ENCODE assay signal across 15 cellular contexts in the genomic region with DNA sequence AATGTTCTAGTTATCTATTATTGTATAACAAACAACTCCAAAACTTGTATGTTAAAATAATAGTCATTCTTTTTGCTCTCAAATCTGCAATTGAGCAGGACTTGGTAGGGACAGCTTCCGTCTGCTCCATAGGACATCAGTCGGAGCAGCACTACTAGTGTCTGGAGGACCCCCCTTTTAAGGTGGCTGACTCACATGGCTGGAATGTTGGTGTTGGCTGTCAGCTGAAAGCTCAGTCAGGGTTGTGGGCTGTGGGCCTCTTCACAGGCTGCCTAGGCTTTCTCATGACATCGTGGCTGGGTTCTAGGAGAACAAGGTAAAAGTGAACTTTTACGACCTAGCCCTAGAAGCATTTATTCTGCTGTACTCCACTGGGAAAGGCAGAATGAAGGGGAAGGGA.
DNase-seq lines count a peak whose midpoint lies in the region; ATAC-seq and TF ChIP-seq lines count a peak whose summit lies in the region.
"Had no signal": no experiment of that assay in that cellular context is flagged by ENCODE, and none has a peak within 500 bp of the region (broad histone marks: within the 10 kb centered on the region; RNA-seq: fewer than 3 reads in every experiment).

No MANE protein-coding gene starts in this region.

- H2AK9ac ChIP-seq in IMR-90 (replicated peaks; ENCODE audit: low read depth, low read length, poor library complexity) = no peak overlapping the region

- no TSS peak for BruUV-seq in IMR-90 (replicated peaks; lab: Mats Ljungman, UMichigan)

- H2BK15ac ChIP-seq in IMR-90 (ENCODE audit: low read depth, low read length) = no peak overlapping the region

- H3K27me3 ChIP-seq in IMR-90 (ENCODE audit: control insufficient read depth, insufficient read depth, low read length) = no peaks in the 10 kb centered on the region
- no peaks in the 10 kb centered on the region for H3K27me3 ChIP-seq in kidney epithelial cell (ENCODE audit: control insufficient read depth, insufficient read depth, low read length)
- H3K27me3 ChIP-seq in vagina = no peaks in the 10 kb centered on the region
- H3K27me3 ChIP-seq: neutrophil had no signal

- H3K56ac ChIP-seq in IMR-90 (ENCODE audit: extremely low read depth, insufficient read depth, low read length) = no peak overlapping the region

- no peak overlapping the region for H2AFZ ChIP-seq in IMR-90 (replicated peaks; ENCODE audit: low read length, poor library complexity)

- no peaks in the 10 kb centered on the region for H4K20me1 ChIP-seq in IMR-90 (ENCODE audit: insufficient read depth, low read length)

- CTCF ChIA-PET in IMR-90 (lab: Yijun Ruan, JAX) = interaction anchor here (0.9 kb wide), 1 partner anchor 15 kb away, joined by 3 read pairs; no protein-coding TSS in a partner anchor

- WGBS in IMR-90 (ENCODE audit: extremely low coverage in 2 of 2, insufficient read length in 1 of 2), 2 experiments = no CpG with 5 or more reads among the region's 4 CpGs

- peak overlapping the region; percentile 19; the same call in 1 of the 2 replicates for H3K18ac ChIP-seq in IMR-90 (ENCODE audit: low read depth, low read length)

- H4K91ac ChIP-seq in IMR-90 (ENCODE audit: insufficient read depth, low read depth, low read length) = no peak overlapping the region

- TF ChIP-seq CTCF in IMR-90 (conservative IDR thresholded peaks at IDR 0.05; ENCODE audit: low read depth, low read length) (no peak), kidney epithelial cell (IDR thresholded peaks at IDR 0.05; ENCODE audit: insufficient read depth, low read length, poor library complexity, severe bottlenecking) (no peak), vagina (IDR thresholded peaks at IDR 0.05) (no peak)

- no peak overlapping the region for H4K5ac ChIP-seq in IMR-90 (ENCODE audit: low read depth, low read length)

- in situ Hi-C loops in IMR-90 (cut with MboI; ENCODE audit: low sequenced_read_pairs) = no loop called here

- peak overlapping the region; percentile 70; the same call in 1 of the 2 replicates for H3K4me2 ChIP-seq in IMR-90 (ENCODE audit: low read depth, low read length)

- peak overlapping the region; percentile 48; the same call in 1 of the 2 replicates for H2BK20ac ChIP-seq in IMR-90 (ENCODE audit: low read depth, low read length)

- H3K9ac ChIP-seq in IMR-90 (ENCODE audit: low read depth, low read length) = no peak overlapping the region

- no peak for TF ChIP-seq RAD21 in IMR-90 (IDR thresholded peaks at IDR 0.05; ENCODE audit: low read length)

- H3K4ac ChIP-seq in IMR-90 (ENCODE audit: low read depth, low read length) = no peak overlapping the region

- no peak overlapping the region for H3K4me3 ChIP-seq in IMR-90 (ENCODE audit: insufficient read depth, low read depth, low read length)
- no peak overlapping the region for H3K4me3 ChIP-seq in kidney epithelial cell (ENCODE audit: low read depth, low read length)
- no peak overlapping the region for H3K4me3 ChIP-seq in vagina
- H3K4me3 ChIP-seq: coronary artery, gastroesophageal sphincter had no signal

- POLR2A ChIA-PET in IMR-90 (lab: Charles Lee; ENCODE audit: unreplicated experiment) = no interaction called here

- H3K14ac ChIP-seq in IMR-90 (replicated peaks; ENCODE audit: low read depth, low read length) = peak overlapping the region; percentile 62; the same call in 1 of the 2 replicates

- peak overlapping the region in 1 of 2 experiments; percentile 48; a peak in 1 of 4 replicates for H4K8ac ChIP-seq in IMR-90 (ENCODE audit: low read depth in 2 of 2, low read length in 2 of 2)

- peak; percentile 89 for ATAC-seq in IMR-90 (ENCODE audit: low read depth)
- ATAC-seq in HG02973 (IDR thresholded peaks at IDR 0.05; ENCODE audit: unreplicated experiment) = no peak
- ATAC-seq: gastroesophageal sphincter, left ventricle myocardium superior had no signal

- DNase-seq in AG08396 (ENCODE audit: low spot score) (peak; percentile 39), IMR-90 (peak; percentile 79), brain pericyte (ENCODE audit: low read depth, low spot score) (peak; percentile 21), kidney epithelial cell (ENCODE audit: low read depth) (peak; percentile 58), posterior cingulate gyrus (no peak), vagina (ENCODE audit: extremely low spot score in 2 of 2) (no peak)
- DNase-seq in stimulated activated naive CD4-positive, alpha-beta T cell (lab: John Stamatoyannopoulos, UW) = no peak
- DNase-seq: activated gamma-delta T cell treated with Interleukin-2 at 50 U/mL for 16 hours, GF-D8, left ventricle myocardium superior, NCI-H1436 had no signal

- intact Hi-C loops in IMR-90 (cut with micrococcal nuclease) (no loop called here), posterior cingulate gyrus (cut with DNase I) (no loop called here), vagina (cut with DNase I) (no loop called here)

- H3K9me1 ChIP-seq in IMR-90 (ENCODE audit: insufficient read depth, low read length) = peaks cover 9% of the 10 kb centered on the region

- no peaks in the 10 kb centered on the region for H3K79me1 ChIP-seq in IMR-90 (ENCODE audit: low read depth in 1 of 2, low read length in 2 of 2)

- peaks cover 5% of the 10 kb centered on the region; the same call in 1 of the 2 replicates for H3K36me3 ChIP-seq in IMR-90 (ENCODE audit: control insufficient read depth, insufficient read depth, low read length)
- H3K36me3 ChIP-seq in kidney epithelial cell (ENCODE audit: control insufficient read depth, insufficient read depth, low read length) = no peaks in the 10 kb centered on the region
- H3K36me3 ChIP-seq in vagina = no peaks in the 10 kb centered on the region
- H3K36me3 ChIP-seq: gastroesophageal sphincter, neutrophil had no signal

- peak overlapping the region; percentile 81; the same call in 1 of the 2 replicates for H2BK120ac ChIP-seq in IMR-90 (ENCODE audit: low read depth, low read length)

- H2AK5ac ChIP-seq in IMR-90 (ENCODE audit: low read depth, low read length) = no peak overlapping the region

- no peaks in the 10 kb centered on the region for H3K9me3 ChIP-seq in IMR-90 (ENCODE audit: control insufficient read depth, insufficient read depth, low read length)
- no peaks in the 10 kb centered on the region for H3K9me3 ChIP-seq in vagina
- H3K9me3 ChIP-seq: gastroesophageal sphincter, neutrophil had no signal

- TF ChIP-seq POLR2A in IMR-90 (IDR thresholded peaks at IDR 0.05; ENCODE audit: low read depth, low read length) (no peak), vagina (IDR thresholded peaks at IDR 0.05) (no peak)

- H3K27ac ChIP-seq in IMR-90 (ENCODE audit: insufficient read depth, low read length) (no peak overlapping the region), vagina (no peak overlapping the region)
- H3K27ac ChIP-seq: coronary artery, gastroesophageal sphincter, neutrophil had no signal

- dilution Hi-C loops in IMR-90 (cut with HindIII; ENCODE audit: low sequenced_read_pairs, unreplicated experiment) = no loop called here

- H2BK5ac ChIP-seq in IMR-90 (ENCODE audit: low read depth, low read length, poor library complexity, severe bottlenecking) = no peak overlapping the region

- no peak overlapping the region for H3K23ac ChIP-seq in IMR-90 (ENCODE audit: low read depth, low read length)

- H3K4me1 ChIP-seq in IMR-90 (ENCODE audit: control insufficient read depth, insufficient read depth, low read length) = peaks cover 6% of the 10 kb centered on the region
- H3K4me1 ChIP-seq in vagina = no peaks in the 10 kb centered on the region
- H3K4me1 ChIP-seq: gastroesophageal sphincter had no signal

TF ChIP-seq in IMR-90, 13 proteins besides CTCF, POLR2A, EP300 and RAD21:
- TF ChIP-seq RFX5 (IDR thresholded peaks at IDR 0.05; ENCODE audit: low read depth, low read length) = no peak
- TF ChIP-seq FOS (IDR thresholded peaks at IDR 0.05; ENCODE audit: low read depth, low read length) = 0 out of 2 replicates have a peak, but pooled peaks have one; percentile 20

Comparison
In these comparisons a context has a peak if more than half of its experiments do, and no peak if none do; other contexts are left out.
1. DNase-seq: peak in AG08396 (single experiment), IMR-90 (single experiment), brain pericyte (single experiment) and kidney epithelial cell (single experiment); none in stimulated activated naive CD4-positive, alpha-beta T cell (0 of 6), posterior cingulate gyrus (0 of 10) and vagina (0 of 2).